Comparison of ENCODE assay signal across 16 cellular contexts in genomic region chr22:39214006-39214382, GRCh38. TPM values are rescaled to one million over a fixed set of nuclear protein-coding genes. Genes with fewer than 3 reads are reported as not detected.
DNase-seq lines count a peak whose midpoint lies in the region; ATAC-seq and TF ChIP-seq lines count a peak whose summit lies in the region.
"Had no signal": no experiment of that assay in that cellular context is flagged by ENCODE, and none has a peak within 500 bp of the region (broad histone marks: within the 10 kb centered on the region; RNA-seq: fewer than 3 reads in every experiment).

No MANE protein-coding gene starts in this region.

- DNase-seq in AG08396 (ENCODE audit: low spot score) (peak; percentile 3), endodermal cell (no peak), mesothelial cell of epicardium (ENCODE audit: low spot score in 2 of 2, unreplicated experiment in 2 of 2) (no peak), NCI-H1092 (lab: John Stamatoyannopoulos, UW) (no peak), right lobe of liver (no peak), SIG-M5 (lab: John Stamatoyannopoulos, UW) (no peak)
- DNase-seq: activated CD4-positive, alpha-beta T cell treated with anti-CD3 and anti-CD28 coated beads, Interleukin-2, amount 50 U/mL, for 1 hour; CD4-positive, alpha-beta T cell; effector CD8-positive, alpha-beta T cell; naive thymus-derived CD8-positive, alpha-beta T cell; NCI-H1930; stomach had no signal

- peak overlapping the region; percentile 23 for H3K4me3 Mint-ChIP-seq in endodermal cell
- no peak overlapping the region for H3K4me3 Mint-ChIP-seq in mesothelial cell of epicardium
- H3K4me3 Mint-ChIP-seq: activated naive CD8-positive, alpha-beta T cell; CD4-positive, alpha-beta T cell; naive thymus-derived CD8-positive, alpha-beta T cell had no signal

- H3K9me3 ChIP-seq in HUES6 (ENCODE audit: control insufficient read depth, insufficient read depth, low read depth, low read length) (no peaks in the 10 kb centered on the region), endodermal cell (ENCODE audit: control insufficient read depth, low read length) (no peaks in the 10 kb centered on the region), right lobe of liver (no peaks in the 10 kb centered on the region)
- H3K9me3 ChIP-seq: stomach had no signal

- H3K36me3 Mint-ChIP-seq in endodermal cell (ENCODE audit: low read depth): no peaks in the 10 kb centered on the region
- no peaks in the 10 kb centered on the region for H3K36me3 Mint-ChIP-seq in mesothelial cell of epicardium
- H3K36me3 Mint-ChIP-seq: activated naive CD8-positive, alpha-beta T cell; naive thymus-derived CD8-positive, alpha-beta T cell had no signal

- 84 to 86% methylated on average over 8 to 9 of the region's 9 CpGs for WGBS in endodermal cell (ENCODE audit: insufficient coverage in 1 of 2, insufficient read length in 1 of 2), 2 experiments
- 59% methylated on average over 3 of the region's 9 CpGs for WGBS in right lobe of liver (ENCODE audit: insufficient coverage, low coverage, low lambda C conversion rate, missing lambda C conversion rate)

- H3K27ac ChIP-seq in HUES6 (ENCODE audit: low read depth, low read length) (peak overlapping the region; percentile 82), endodermal cell (ENCODE audit: low read depth, low read length) (no peak overlapping the region), right lobe of liver (no peak overlapping the region)
- H3K27ac ChIP-seq: GM23248, stomach had no signal

- ATAC-seq in right lobe of liver: no peak
- no peak for ATAC-seq in HG02973 (IDR thresholded peaks at IDR 0.05; ENCODE audit: unreplicated experiment)
- ATAC-seq: naive thymus-derived CD8-positive, alpha-beta T cell had no signal

- H3K4me3 ChIP-seq in HUES6 (ENCODE audit: low read depth, low read length): peak overlapping the region; percentile 12
- no peak overlapping the region for H3K4me3 ChIP-seq in endodermal cell (ENCODE audit: low read length)
- no peak overlapping the region for H3K4me3 ChIP-seq in right lobe of liver
- H3K4me3 ChIP-seq: GM23248, stomach had no signal

- H3K9ac ChIP-seq in HUES6 (ENCODE audit: low read length) (peak overlapping the region; percentile 77), endodermal cell (ENCODE audit: extremely low read depth, low read length, poor library complexity, severe bottlenecking) (no peak overlapping the region)
- H3K9ac ChIP-seq: GM23248 had no signal

- H3K27me3 ChIP-seq in HUES6 (ENCODE audit: control insufficient read depth, insufficient read depth, low read length) (no peaks in the 10 kb centered on the region), endodermal cell (ENCODE audit: control insufficient read depth, insufficient read depth, low read length, poor library complexity, severe bottlenecking) (no peaks in the 10 kb centered on the region), right lobe of liver (no peaks in the 10 kb centered on the region)

- H3K4me1 ChIP-seq in HUES6 (ENCODE audit: control insufficient read depth, insufficient read depth, low read length) (peaks cover 38% of the 10 kb centered on the region), endodermal cell (ENCODE audit: control insufficient read depth, insufficient read depth, low read length) (no peaks in the 10 kb centered on the region), right lobe of liver (no peaks in the 10 kb centered on the region)

- peaks cover 24% of the 10 kb centered on the region for H3K4me1 Mint-ChIP-seq in endodermal cell
- peaks cover 17% of the 10 kb centered on the region for H3K4me1 Mint-ChIP-seq in mesothelial cell of epicardium

- peak overlapping the region; percentile 79 for H3K27ac Mint-ChIP-seq in endodermal cell
- peak overlapping the region; percentile 95 for H3K27ac Mint-ChIP-seq in mesothelial cell of epicardium
- H3K27ac Mint-ChIP-seq: activated naive CD8-positive, alpha-beta T cell; CD4-positive, alpha-beta T cell; naive thymus-derived CD8-positive, alpha-beta T cell had no signal

- H3K9me3 Mint-ChIP-seq in endodermal cell (peaks cover 12% of the 10 kb centered on the region), mesothelial cell of epicardium (peaks cover 5% of the 10 kb centered on the region)
- H3K9me3 Mint-ChIP-seq: CD4-positive, alpha-beta T cell had no signal

- TF ChIP-seq CTCF in endodermal cell (conservative IDR thresholded peaks at IDR 0.05) (no peak), mesothelial cell of epicardium (IDR thresholded peaks at IDR 0.05; ENCODE audit: unreplicated experiment) (no peak), right lobe of liver (IDR thresholded peaks at IDR 0.05) (no peak)

- H3K27me3 Mint-ChIP-seq in endodermal cell (ENCODE audit: insufficient read depth) (no peaks in the 10 kb centered on the region), mesothelial cell of epicardium (ENCODE audit: low read depth) (no peaks in the 10 kb centered on the region)

- intact Hi-C loops in right lobe of liver (cut with DNase I): no loop called here

- no peak for TF ChIP-seq POLR2A in right lobe of liver (IDR thresholded peaks at IDR 0.05)

- no peaks in the 10 kb centered on the region for H3K36me3 ChIP-seq in HUES6 (ENCODE audit: control insufficient read depth, insufficient read depth, low read length)
- H3K36me3 ChIP-seq in endodermal cell (ENCODE audit: control insufficient read depth, insufficient read depth, low read length): no peaks in the 10 kb centered on the region
- no peaks in the 10 kb centered on the region for H3K36me3 ChIP-seq in right lobe of liver
- H3K36me3 ChIP-seq: stomach had no signal

RNA-seq across cellular contexts. Expression of gene PDGFB, which starts 30.8 kb away (rescaled TPM):
- total RNA-seq in endodermal cell (10 to 100 TPM in 1 of 2 donors, 1 to 10 TPM in 1; 5.9 to 10.4 TPM), mesothelial cell of epicardium (14.2 to 15.2 TPM (median 14.7 TPM) in 3 replicates), right lobe of liver (10 to 100 TPM in 1 of 6 experiments, 1 to 10 TPM in 4, under 1 TPM in 1; 0.90 to 10.2 (median 3.3) TPM)
- polyA plus RNA-seq in endodermal cell (2013, experiment 1 of 2): 3.5 TPM
- 3.3 TPM for polyA plus RNA-seq in endodermal cell (2013, experiment 2 of 2)
- total RNA-seq: GM23248 had no signal
